In genomic region chr22:24315367-24315781, GRCh38 we compare ENCODE assay signal across 19 cellular contexts. TPM values are rescaled to one million over a fixed set of nuclear protein-coding genes. Genes with fewer than 3 reads are reported as not detected.
DNase-seq lines count a peak whose midpoint lies in the region; ATAC-seq, FAIRE-seq and TF ChIP-seq lines count a peak whose summit lies in the region.
"Had no signal": no experiment of that assay in that cellular context is flagged by ENCODE, and none has a peak within 500 bp of the region (broad histone marks: within the 10 kb centered on the region; RNA-seq: fewer than 3 reads in every experiment).

No MANE protein-coding gene starts in this region.

- H4K91ac ChIP-seq in IMR-90 (ENCODE audit: insufficient read depth, low read depth, low read length) (no peak overlapping the region), mesenchymal stem cell (ENCODE audit: low read length) (no peak overlapping the region)

- no peak overlapping the region for H4K5ac ChIP-seq in IMR-90 (ENCODE audit: low read depth, low read length)

- H2AK9ac ChIP-seq in IMR-90 (replicated peaks; ENCODE audit: low read depth, low read length, poor library complexity): no peak overlapping the region

- no peak overlapping the region for H3K4me2 ChIP-seq in IMR-90 (ENCODE audit: low read depth, low read length)
- H3K4me2 ChIP-seq in mesenchymal stem cell (ENCODE audit: low read length, poor library complexity, severe bottlenecking): no peak overlapping the region

- no TSS peak for BruUV-seq in IMR-90 (replicated peaks; lab: Mats Ljungman, UMichigan)

- no peak overlapping the region for H3K27ac ChIP-seq in IMR-90 (ENCODE audit: insufficient read depth, low read length)
- no peak overlapping the region for H3K27ac ChIP-seq in mesenchymal stem cell (ENCODE audit: low read length, poor library complexity, severe bottlenecking)
- H3K27ac ChIP-seq: BLaER1 treated with 17β-estradiol and CSF1 and Interleukin-3, amounts not matched to agents 10 nM and 100 nM; prostate gland had no signal

- peaks cover 54% of the 10 kb centered on the region for H4K20me1 ChIP-seq in IMR-90 (ENCODE audit: insufficient read depth, low read length)

- H3K9me3 ChIP-seq in IMR-90 (ENCODE audit: control insufficient read depth, insufficient read depth, low read length) (no peaks in the 10 kb centered on the region), mesenchymal stem cell (ENCODE audit: control insufficient read depth, low read length) (no peaks in the 10 kb centered on the region)
- H3K9me3 ChIP-seq: heart left ventricle, prostate gland had no signal

- H4K8ac ChIP-seq in IMR-90 (ENCODE audit: low read depth in 2 of 2, low read length in 2 of 2) (no peak overlapping the region), mesenchymal stem cell (ENCODE audit: low read length) (no peak overlapping the region)

- no peak overlapping the region for H3K56ac ChIP-seq in IMR-90 (ENCODE audit: extremely low read depth, insufficient read depth, low read length)

- POLR2A ChIA-PET in IMR-90 (lab: Charles Lee; ENCODE audit: unreplicated experiment): no interaction called here

- in situ Hi-C loops in IMR-90 (cut with MboI; ENCODE audit: low sequenced_read_pairs): no loop called here

- no peak for FAIRE-seq in GM12891 (lab: Jason Lieb, UNC)

- no peak overlapping the region for H3K23ac ChIP-seq in IMR-90 (ENCODE audit: low read depth, low read length)
- no peak overlapping the region for H3K23ac ChIP-seq in mesenchymal stem cell (ENCODE audit: low read length in 2 of 2)

- H3K18ac ChIP-seq in IMR-90 (ENCODE audit: low read depth, low read length) (no peak overlapping the region), mesenchymal stem cell (ENCODE audit: low read depth in 1 of 2, low read length in 2 of 2) (no peak overlapping the region)

- H3K4ac ChIP-seq in IMR-90 (ENCODE audit: low read depth, low read length): no peak overlapping the region
- H3K4ac ChIP-seq in mesenchymal stem cell (ENCODE audit: low read depth in 1 of 2, low read length in 2 of 2): no peak overlapping the region

- H2BK15ac ChIP-seq in IMR-90 (ENCODE audit: low read depth, low read length) (no peak overlapping the region), mesenchymal stem cell (ENCODE audit: low read depth, poor library complexity, severe bottlenecking) (no peak overlapping the region)

- dilution Hi-C loops in IMR-90 (cut with HindIII; ENCODE audit: low sequenced_read_pairs, unreplicated experiment): no loop called here

- no peak for TF ChIP-seq RAD21 in IMR-90 (IDR thresholded peaks at IDR 0.05; ENCODE audit: low read length)

- H3K9ac ChIP-seq in IMR-90 (ENCODE audit: low read depth, low read length): no peak overlapping the region
- H3K9ac ChIP-seq in mesenchymal stem cell (ENCODE audit: low read length): no peak overlapping the region
- H3K9ac ChIP-seq: BLaER1 treated with 17β-estradiol and CSF1 and Interleukin-3, amounts not matched to agents 10 nM and 100 nM had no signal

- CTCF ChIA-PET in IMR-90 (lab: Yijun Ruan, JAX): no interaction called here

- H3K4me1 ChIP-seq in IMR-90 (ENCODE audit: control insufficient read depth, insufficient read depth, low read length): peaks cover 2% of the 10 kb centered on the region
- H3K4me1 ChIP-seq in mesenchymal stem cell (ENCODE audit: control insufficient read depth, insufficient read depth, low read depth, low read length): peaks cover 5% of the 10 kb centered on the region
- H3K4me1 ChIP-seq: prostate gland had no signal

- H2BK120ac ChIP-seq in IMR-90 (ENCODE audit: low read depth, low read length): no peak overlapping the region
- H2BK120ac ChIP-seq in mesenchymal stem cell (ENCODE audit: low read depth, low read length): no peak overlapping the region

- H3K9me1 ChIP-seq in IMR-90 (ENCODE audit: insufficient read depth, low read length): peaks cover 2% of the 10 kb centered on the region; the same call in 1 of the 2 replicates

- no peak overlapping the region for H2BK5ac ChIP-seq in IMR-90 (ENCODE audit: low read depth, low read length, poor library complexity, severe bottlenecking)
- no peak overlapping the region for H2BK5ac ChIP-seq in mesenchymal stem cell (ENCODE audit: low read depth, low read length, poor library complexity, severe bottlenecking)

- no peak overlapping the region for H2BK12ac ChIP-seq in mesenchymal stem cell (ENCODE audit: low read length in 2 of 2)

- no peak overlapping the region for H2AK5ac ChIP-seq in IMR-90 (ENCODE audit: low read depth, low read length)
- no peak overlapping the region for H2AK5ac ChIP-seq in mesenchymal stem cell (ENCODE audit: low read length, severe bottlenecking)

- TF ChIP-seq CTCF in IMR-90 (conservative IDR thresholded peaks at IDR 0.05; ENCODE audit: low read depth, low read length): no peak

- DNase-seq in DMS153 (lab: John Stamatoyannopoulos, UW) (peak; percentile 26), IMR-90 (peak; percentile 89), astrocyte of the hippocampus (ENCODE audit: low read depth, low spot score) (peak; percentile 62), mesenchymal stem cell (peak; percentile 60), GM12891 (ENCODE audit: insufficient read length, low spot score) (no peak), DMS79 treated with DMSO at 0.1 percent for 48 hours (lab: John Stamatoyannopoulos, UW) (no peak), NCI-H510A treated with DMSO at 0.1 percent for 48 hours (lab: John Stamatoyannopoulos, UW) (no peak)
- DNase-seq: activated CD4-positive, CD25-positive, alpha-beta regulatory T cell; DND-41; heart left ventricle; immature natural killer cell; NCI-H187; NCI-H446; nephron progenitor cell; stimulated activated naive B cell treated with anti-CD40 and anti-IgM and Interleukin-4, amounts not matched to agents 10 μg/mL and 1 μg/mL and 100 μg/mL, for 72 hours; trophoblast cell had no signal

- ATAC-seq in IMR-90 (ENCODE audit: low read depth) (peak; percentile 92), GM19351 (IDR thresholded peaks at IDR 0.05; ENCODE audit: unreplicated experiment) (no peak)
- ATAC-seq: heart left ventricle; stimulated activated naive B cell treated with anti-CD40 and anti-IgM and Interleukin-4, amounts not matched to agents 10 μg/mL and 1 μg/mL and 100 μg/mL, for 72 hours had no signal

- H3K27me3 ChIP-seq in IMR-90 (ENCODE audit: control insufficient read depth, insufficient read depth, low read length): no peaks in the 10 kb centered on the region; the same call in 1 of the 2 replicates
- no peaks in the 10 kb centered on the region for H3K27me3 ChIP-seq in mesenchymal stem cell (ENCODE audit: control insufficient read depth in 1 of 2, insufficient read depth in 1 of 2, low read length in 2 of 2)
- H3K27me3 ChIP-seq: BLaER1 treated with 17β-estradiol and CSF1 and Interleukin-3, amounts not matched to agents 10 nM and 100 nM; heart left ventricle had no signal

- no peak overlapping the region for H2AFZ ChIP-seq in IMR-90 (replicated peaks; ENCODE audit: low read length, poor library complexity)
- H2AFZ ChIP-seq in mesenchymal stem cell (ENCODE audit: low read depth, low read length): no peak overlapping the region

- no CpG with 5 or more reads among the region's 1 CpG for WGBS in IMR-90 (ENCODE audit: extremely low coverage in 2 of 2, insufficient read length in 1 of 2), 2 experiments
- WGBS in mesenchymal stem cell: no CpG with 5 or more reads among the region's 1 CpG

- H3K4me3 ChIP-seq in IMR-90 (ENCODE audit: insufficient read depth, low read depth, low read length) (no peak overlapping the region), mesenchymal stem cell (ENCODE audit: insufficient read depth in 1 of 2, low read depth in 1 of 2, low read length in 2 of 2) (no peak overlapping the region)
- H3K4me3 ChIP-seq: BLaER1 treated with 17β-estradiol and CSF1 and Interleukin-3, amounts not matched to agents 10 nM and 100 nM; heart left ventricle; prostate gland had no signal

- intact Hi-C loops in IMR-90 (cut with micrococcal nuclease): no loop called here

- H3K79me1 ChIP-seq in IMR-90 (ENCODE audit: low read depth in 1 of 2, low read length in 2 of 2): peaks cover 15 to 36% of the 10 kb centered on the region in 2 experiments
- H3K79me1 ChIP-seq in mesenchymal stem cell (replicated peaks; ENCODE audit: low read length, poor library complexity, severe bottlenecking): peaks cover 10% of the 10 kb centered on the region

- no peak overlapping the region for H3K14ac ChIP-seq in IMR-90 (replicated peaks; ENCODE audit: low read depth, low read length)
- H3K14ac ChIP-seq in mesenchymal stem cell (ENCODE audit: low read length in 2 of 2): no peak overlapping the region

- H3K36me3 ChIP-seq in IMR-90 (ENCODE audit: control insufficient read depth, insufficient read depth, low read length): peaks cover 19% of the 10 kb centered on the region
- peaks cover 18 to 59% of the 10 kb centered on the region in 2 experiments for H3K36me3 ChIP-seq in mesenchymal stem cell (ENCODE audit: control insufficient read depth in 1 of 2, insufficient read depth in 2 of 2, low read depth in 1 of 2, low read length in 2 of 2)
- H3K36me3 ChIP-seq: prostate gland had no signal

- no peak overlapping the region for H2BK20ac ChIP-seq in IMR-90 (ENCODE audit: low read depth, low read length)

- no peak for TF ChIP-seq POLR2A in IMR-90 (IDR thresholded peaks at IDR 0.05; ENCODE audit: low read depth, low read length)
- no peak for TF ChIP-seq POLR2A in GM12891 (IDR thresholded peaks at IDR 0.05; ENCODE audit: low read depth, low read length)

TF ChIP-seq in GM12891, 5 proteins besides CTCF, POLR2A, EP300 and RAD21:
- TF ChIP-seq POU2F2 (IDR thresholded peaks at IDR 0.05; ENCODE audit: low read depth, low read length) (no peak), PAX5 (IDR thresholded peaks at IDR 0.05; ENCODE audit: insufficient read depth, low read length, severe bottlenecking) (no peak), SPI1 (IDR thresholded peaks at IDR 0.05; ENCODE audit: low read depth, low read length) (no peak), TAF1 (IDR thresholded peaks at IDR 0.05; ENCODE audit: low read depth, low read length) (no peak), POLR2AphosphoS5 (IDR thresholded peaks at IDR 0.05; ENCODE audit: low read depth, low read length) (no peak)
TF ChIP-seq in GM12891: peak in this region for 0.

RNA-seq across cellular contexts. Expression of gene SPECC1L, which starts 44.7 kb away (rescaled TPM):
- 44.1 and 45.5 TPM in 2 replicates for total RNA-seq in IMR-90 (2012; rRNA removed)
- 18.4 and 18.7 TPM in 2 replicates for polyA plus RNA-seq in IMR-90 (2012; rRNA removed)
- polyA plus RNA-seq in IMR-90 (2012; cell fraction: cytosol; rRNA removed): 9.4 and 10.4 TPM in 2 replicates
- polyA plus RNA-seq in IMR-90 (2012; cell fraction: nucleus; rRNA removed; ENCODE audit: low replicate concordance): 23.1 and 26.8 TPM in 2 replicates
- 28.6 TPM for polyA plus RNA-seq in mesenchymal stem cell (2013, experiment 1 of 2)
- 31.0 TPM for polyA plus RNA-seq in mesenchymal stem cell (2013, experiment 2 of 2)
- polyA plus RNA-seq in GM12891 (2012; ENCODE audit: low read depth, missing spikeins): 9.4 TPM

Comparison
In these comparisons a context has a peak if more than half of its experiments do, and no peak if none do; other contexts are left out.
1. DNase-seq: peak in DMS153 (single experiment), IMR-90 (single experiment), astrocyte of the hippocampus (single experiment) and mesenchymal stem cell (single experiment); none in GM12891 (single experiment), DMS79 treated with DMSO at 0.1 percent for 48 hours (single experiment) and NCI-H510A treated with DMSO at 0.1 percent for 48 hours (single experiment).